In the genomic region with DNA sequence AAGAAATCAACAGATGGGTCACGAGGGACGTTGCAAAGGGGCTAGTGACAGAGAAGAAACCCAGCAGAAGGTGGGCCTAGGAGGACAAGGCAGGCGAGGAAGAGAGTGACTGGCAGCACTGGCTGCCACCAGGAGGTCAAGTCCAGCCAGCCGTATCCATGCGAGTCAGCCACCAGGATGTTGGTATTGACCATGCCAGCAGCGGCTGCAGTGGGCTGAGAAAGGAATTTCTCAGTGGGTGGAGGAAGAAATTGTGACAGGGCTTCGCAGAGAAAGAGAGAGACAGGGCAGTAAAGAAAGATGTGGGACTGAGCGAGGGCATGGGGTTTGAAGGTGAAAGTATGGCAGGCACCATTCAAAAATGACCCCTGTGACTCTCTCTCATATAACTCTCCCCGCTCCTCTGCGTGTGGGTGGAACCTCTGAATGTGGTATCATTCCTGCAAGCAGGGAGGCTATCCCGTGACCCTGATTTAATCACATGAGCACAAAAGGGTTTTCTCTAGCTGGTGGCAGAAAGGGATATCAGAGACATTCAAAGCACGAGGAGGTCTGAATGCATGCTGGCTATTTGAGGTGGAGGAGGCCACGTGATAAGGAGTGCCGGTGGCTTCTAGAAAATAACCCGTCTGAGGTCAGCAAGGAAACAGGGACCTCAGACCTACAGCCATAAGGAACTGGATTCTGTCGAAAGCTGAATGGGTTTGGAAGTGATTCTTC, we compare ENCODE assay signal across 13 cellular contexts. TPM values are rescaled to one million over a fixed set of nuclear protein-coding genes. Genes with fewer than 3 reads are reported as not detected.
DNase-seq lines count a peak whose midpoint lies in the region; ATAC-seq, FAIRE-seq and TF ChIP-seq lines count a peak whose summit lies in the region.
"Had no signal": no experiment of that assay in that cellular context is flagged by ENCODE, and none has a peak within 500 bp of the region (broad histone marks: within the 10 kb centered on the region; RNA-seq: fewer than 3 reads in every experiment).

No MANE protein-coding gene starts in this region.

- H3K4me2 ChIP-seq in K562 (ENCODE audit: insufficient read depth, low read length) (no peak overlapping the region), hepatocyte (no peak overlapping the region)
- H3K4me2 ChIP-seq: PC-9 had no signal

- no peak for TF ChIP-seq POLR2A in K562 (conservative IDR thresholded peaks at IDR 0.05)

- in situ Hi-C loops in K562 (cut with MboI): loop anchor here (10.0 kb wide), 1 partner anchor 627 kb away; no protein-coding TSS in a partner anchor

- H3K9me1 ChIP-seq in K562 (ENCODE audit: control insufficient read depth, insufficient read depth, low read length): no peaks in the 10 kb centered on the region

- no peak for ATAC-seq in activated T-cell treated with anti-CD3 and anti-CD28 coated beads, Interleukin-2, amount 50 U/mL, for 72 hours (replicated peaks in 1 of 2)
- ATAC-seq in K562 (peak; percentile 50), memory B cell (ENCODE audit: low read depth) (no peak)
- ATAC-seq: HCT116 had no signal

- TF ChIP-seq CTCF in K562 (IDR thresholded peaks at IDR 0.05 in 2 of 3, conservative IDR thresholded peaks at IDR 0.05 in 1 of 3; ENCODE audit: insufficient read depth in 2 of 3, low read depth in 1 of 3, low read length in 3 of 3) (no peak), tibial artery (IDR thresholded peaks at IDR 0.05) (no peak), hepatocyte (IDR thresholded peaks at IDR 0.05; ENCODE audit: poor library complexity) (no peak)

- H3K27ac ChIP-seq in K562 (ENCODE audit: extremely low read depth, low read depth, low read length) (no peak overlapping the region; the same call in 2 of the 3 replicates), tibial artery (peak overlapping the region; percentile 29 to 40), hepatocyte (no peak overlapping the region)
- H3K27ac ChIP-seq: PC-9 had no signal

- H4K20me1 ChIP-seq in K562 (replicated peaks; ENCODE audit: control insufficient read depth, insufficient read depth, low read length): 0 out of 2 replicates have a peak, but pooled peaks cover 3% of the 10 kb centered on the region
- no peaks in the 10 kb centered on the region for H4K20me1 ChIP-seq in hepatocyte (ENCODE audit: insufficient read depth, poor library complexity, severe bottlenecking)

- H3K4me1 ChIP-seq in K562 (replicated peaks in 1 of 2; ENCODE audit: control insufficient read depth in 2 of 2, insufficient read depth in 2 of 2, low read length in 2 of 2) (peaks cover 10 to 17% of the 10 kb centered on the region in 2 experiments; a peak in 4 of 5 replicates), tibial artery (peaks cover 0 to 18% (median 10%) of the 10 kb centered on the region in 4 donors), hepatocyte (ENCODE audit: insufficient read depth) (no peaks in the 10 kb centered on the region)

- peaks cover 0 to 7% of the 10 kb centered on the region in 2 experiments; a peak in 1 of 5 replicates for H3K27me3 ChIP-seq in K562 (ENCODE audit: control insufficient read depth in 2 of 2, insufficient read depth in 2 of 2, low read length in 2 of 2)
- no peaks in the 10 kb centered on the region for H3K27me3 ChIP-seq in tibial artery
- H3K27me3 ChIP-seq in hepatocyte: no peaks in the 10 kb centered on the region

- 35% methylated on average over 16 of the region's 16 CpGs for WGBS in K562 (ENCODE audit: insufficient coverage, low coverage, missing lambda C conversion rate)
- 94% methylated on average over 16 of the region's 16 CpGs for WGBS in hepatocyte (ENCODE audit: low lambda C conversion rate, missing lambda C conversion rate)

- BruUV-seq in K562 (replicated peaks; lab: Mats Ljungman, UMichigan): no TSS peak

- no peak for TF ChIP-seq EP300 in K562 (IDR thresholded peaks at IDR 0.05; ENCODE audit: low read length)

- peaks cover 18 to 31% of the 10 kb centered on the region in 2 donors for H3K36me3 Mint-ChIP-seq in activated T-cell treated with anti-CD3 and anti-CD28 coated beads, Interleukin-2, amount 50 U/mL, for 72 hours (ENCODE audit: insufficient read depth in 2 of 2)
- H3K36me3 Mint-ChIP-seq in memory B cell: peaks cover 43% of the 10 kb centered on the region

- no peaks in the 10 kb centered on the region for H3K9me3 Mint-ChIP-seq in activated T-cell treated with anti-CD3 and anti-CD28 coated beads, Interleukin-2, amount 50 U/mL, for 72 hours
- no peaks in the 10 kb centered on the region for H3K9me3 Mint-ChIP-seq in memory B cell
- H3K9me3 Mint-ChIP-seq: nephron had no signal

- CTCF ChIA-PET in K562 (lab: Yijun Ruan, JAX; ENCODE audit: low intra/inter-chr PET ratio): no interaction called here

- no peaks in the 10 kb centered on the region for H3K9me2 ChIP-seq in hepatocyte (replicated peaks; ENCODE audit: insufficient read depth)

- peak; percentile 69 for FAIRE-seq in K562 (lab: Jason Lieb, UNC)
- FAIRE-seq: endothelial cell of umbilical vein had no signal

- H3K9me3 ChIP-seq in K562 (replicated peaks; ENCODE audit: control insufficient read depth, insufficient read depth, low read depth, low read length): no peaks in the 10 kb centered on the region
- H3K9me3 ChIP-seq in tibial artery: no peaks in the 10 kb centered on the region
- no peaks in the 10 kb centered on the region for H3K9me3 ChIP-seq in hepatocyte (ENCODE audit: low read depth)

- H3K4me3 Mint-ChIP-seq in activated T-cell treated with anti-CD3 and anti-CD28 coated beads, Interleukin-2, amount 50 U/mL, for 72 hours: no peak overlapping the region
- H3K4me3 Mint-ChIP-seq in memory B cell: no peak overlapping the region
- H3K4me3 Mint-ChIP-seq: nephron had no signal

- no peaks in the 10 kb centered on the region for H3K36me3 ChIP-seq in K562 (ENCODE audit: control insufficient read depth, insufficient read depth, low read length)
- peaks cover 0 to 17% (median 7%) of the 10 kb centered on the region in 3 donors for H3K36me3 ChIP-seq in tibial artery
- H3K36me3 ChIP-seq in hepatocyte (replicated peaks; ENCODE audit: insufficient read depth, low read depth): no peaks in the 10 kb centered on the region

- no peak for TF ChIP-seq RAD21 in K562 (CRISPR knock-in tag; conservative IDR thresholded peaks at IDR 0.05 in 1 of 2, IDR thresholded peaks at IDR 0.05 in 1 of 2)

- H3K79me2 ChIP-seq in K562 (ENCODE audit: control insufficient read depth, insufficient read depth, low read length): no peaks in the 10 kb centered on the region
- no peaks in the 10 kb centered on the region for H3K79me2 ChIP-seq in hepatocyte

- H3K4me3 ChIP-seq in K562 (no peak overlapping the region), tibial artery (no peak overlapping the region), hepatocyte (no peak overlapping the region)
- H3K4me3 ChIP-seq: PC-9 had no signal

- no peaks in the 10 kb centered on the region for H3K27me3 Mint-ChIP-seq in activated T-cell treated with anti-CD3 and anti-CD28 coated beads, Interleukin-2, amount 50 U/mL, for 72 hours (ENCODE audit: low read depth)
- H3K27me3 Mint-ChIP-seq in memory B cell: no peaks in the 10 kb centered on the region

- intact Hi-C loops in K562 (cut with micrococcal nuclease): loop anchor here (5.0 kb wide), 1 partner anchor 635 kb away; a partner anchor contains a TSS
- intact Hi-C loops in tibial artery (cut with DNase I; ENCODE audit: low total_unique reads): no loop called here

- 0 out of 4 replicates have a peak overlapping the region, but pooled peaks of 1 of the 2 experiments have one; percentile 48 for H3K9ac ChIP-seq in K562 (ENCODE audit: insufficient read depth in 1 of 2, low read depth in 2 of 2, low read length in 2 of 2)

- H2AFZ ChIP-seq in K562 (ENCODE audit: low read depth, low read length) (peak overlapping the region; percentile 18), hepatocyte (no peak overlapping the region)
- H2AFZ ChIP-seq: PC-9 had no signal

- peaks cover 23% of the 10 kb centered on the region for H3K4me1 Mint-ChIP-seq in activated T-cell treated with anti-CD3 and anti-CD28 coated beads, Interleukin-2, amount 50 U/mL, for 72 hours (ENCODE audit: low read depth)
- no peaks in the 10 kb centered on the region for H3K4me1 Mint-ChIP-seq in memory B cell

- peak overlapping the region; percentile 90 for H3K27ac Mint-ChIP-seq in activated T-cell treated with anti-CD3 and anti-CD28 coated beads, Interleukin-2, amount 50 U/mL, for 72 hours
- H3K27ac Mint-ChIP-seq in memory B cell: peak overlapping the region; percentile 5

- DNase-seq in activated T-cell treated with anti-CD3 and anti-CD28 coated beads, Interleukin-2, amount 50 U/mL, for 72 hours: no peak
- no peak for DNase-seq in activated T-cell treated with anti-CD3 and anti-CD28 coated beads, Interleukin-2, amount 50 U/mL, for 48 hours
- DNase-seq in K562 (ENCODE audit: extremely low read depth in 1 of 4, low spot score in 3 of 4) (peak in 3 of 4 experiments; percentile 22 to 45 (median 22)), memory B cell (ENCODE audit: low spot score in 2 of 2) (no peak), tibial artery (no peak), iPS-NIHi11 (ENCODE audit: low spot score) (no peak), hepatocyte (ENCODE audit: low spot score) (no peak)
- no peak for DNase-seq in stimulated activated CD8-positive, alpha-beta memory T cell treated with anti-CD3 and anti-CD28 coated beads, Interleukin-4, amount 100 ng/mL, for 48 hours
- DNase-seq: NCI-H2227 treated with DMSO at 0.1 percent for 48 hours, PC-9 had no signal

- POLR2A ChIA-PET in K562 (lab: Yijun Ruan, JAX): interaction anchor here (0.6 kb wide), 1 partner anchor 287 kb away, joined by 3 read pairs; no protein-coding TSS in a partner anchor

TF ChIP-seq in K562, 482 proteins besides CTCF, POLR2A, EP300 and RAD21 (continues in another document):
- TF ChIP-seq PHB (CRISPR knock-in tag; IDR thresholded peaks at IDR 0.05): no peak

RNA-seq across cellular contexts. Expression of a gene that starts 45.4 kb away (rescaled TPM):
- 10 to 100 TPM; 43.2 to 55.2 TPM for total RNA-seq in activated T-cell treated with anti-CD3 and anti-CD28 coated beads, Interleukin-2, amount 50 U/mL, for 72 hours
- total RNA-seq in K562 (2011; cell fraction: chromatin; rRNA removed; ENCODE audit: low replicate concordance): 27.1 and 32.3 TPM in 2 replicates
- 11.7 and 13.2 TPM in 2 replicates for total RNA-seq in K562 (2011; cell fraction: nucleolus; rRNA removed)
- total RNA-seq in K562 (2011; cell fraction: nucleoplasm; rRNA removed): 22.7 and 34.8 TPM in 2 replicates
- total RNA-seq in K562 (2014; rRNA removed) (16.7 and 20.3 TPM in 2 replicates), K562 (2014; rRNA removed; fragmentation: Illumina TruSeq; extraction: Trizol) (27.0 and 27.7 TPM in 2 replicates), K562 (2015; rRNA removed; fragmentation: Illumina TruSeq; extraction: Trizol) (24.8 and 27.2 TPM in 2 replicates), K562 (2021) (23.6 and 24.0 TPM in 2 replicates), hepatocyte (73.4 and 74.2 TPM in 2 replicates)
- polyA plus RNA-seq in K562 (2011; rRNA removed) (27.3 and 28.6 TPM in 2 replicates), K562 (2014; fragmentation: Illumina TruSeq; extraction: Trizol) (20.9 and 24.8 TPM in 2 replicates), K562 (2014; fragmentation: Nextera tagmentation; extraction: Ambion mirVana) (1 to 10 TPM; 3.0 to 3.5 TPM), K562 (2014; rRNA removed) (13.1 and 15.6 TPM in 2 replicates), hepatocyte (26.7 and 38.0 TPM in 2 replicates)
- 17.0 and 22.3 TPM in 2 replicates for polyA plus RNA-seq in K562 (2011; cell fraction: cytosol; rRNA removed)
- 31.3 and 33.1 TPM in 2 replicates for polyA plus RNA-seq in K562 (2011; cell fraction: nucleus; rRNA removed)
- polyA plus RNA-seq in K562 (2012): 20.0 and 23.4 TPM in 2 replicates
- polyA minus RNA-seq in K562 (2011; rRNA and poly(A)+ RNA removed): 59.5 and 64.2 TPM in 2 replicates
- 24.3 and 34.5 TPM in 2 replicates for polyA minus RNA-seq in K562 (2011; cell fraction: cytosol; rRNA and poly(A)+ RNA removed)
- polyA minus RNA-seq in K562 (2011; cell fraction: nucleus; rRNA and poly(A)+ RNA removed): 13.2 and 22.0 TPM in 2 replicates

Comparison
In these comparisons a context has a peak if more than half of its experiments do, and no peak if none do; other contexts are left out.
1. DNase-seq: peak in K562 (3 of 4); none in activated T-cell treated with anti-CD3 and anti-CD28 coated beads, Interleukin-2, amount 50 U/mL, for 72 hours (0 of 2), activated T-cell treated with anti-CD3 and anti-CD28 coated beads, Interleukin-2, amount 50 U/mL, for 48 hours (0 of 2), memory B cell (0 of 2), tibial artery (0 of 2), stimulated activated CD8-positive, alpha-beta memory T cell treated with anti-CD3 and anti-CD28 coated beads, Interleukin-4, amount 100 ng/mL, for 48 hours (single experiment), iPS-NIHi11 (single experiment) and hepatocyte (single experiment).
2. H3K27ac ChIP-seq: peak in tibial artery (2 of 2); none in K562 (single experiment) and hepatocyte (single experiment).